8 cellular contexts compared by ENCODE assay signal in genomic region chr17:44308320-44308818, GRCh38. TPM values are rescaled to one million over a fixed set of nuclear protein-coding genes. Genes with fewer than 3 reads are reported as not detected.
DNase-seq lines count a peak whose midpoint lies in the region; ATAC-seq and TF ChIP-seq lines count a peak whose summit lies in the region.

TSS of gene RUNDC3A (plus strand) at chr17:44308601. CDS start at chr17:44308833, 232 bp downstream.

- H3K9me3 Mint-ChIP-seq in progenitor cell of endocrine pancreas (ENCODE audit: low read depth): no peaks in the 10 kb centered on the region

- no peaks in the 10 kb centered on the region for H3K36me3 Mint-ChIP-seq in progenitor cell of endocrine pancreas (ENCODE audit: insufficient read depth)

- intact Hi-C loops in transverse colon (cut with DNase I; ENCODE audit: low total_unique reads): loop anchor here (5.0 kb wide), 1 partner anchor 1691 kb away; no protein-coding TSS in a partner anchor

- H3K36me3 ChIP-seq in right atrium auricular region (no peaks in the 10 kb centered on the region), transverse colon (no peaks in the 10 kb centered on the region)

- H3K27me3 ChIP-seq in right atrium auricular region: no peaks in the 10 kb centered on the region
- peaks cover 60% of the 10 kb centered on the region for H3K27me3 ChIP-seq in transverse colon

- no peak for TF ChIP-seq POLR2A in transverse colon (IDR thresholded peaks at IDR 0.05)

- H3K27ac ChIP-seq in right atrium auricular region (peak within 1 kb of the TSS; percentile 69 to 70), transverse colon (peak within 1 kb of the TSS; percentile 33 to 77 (median 63))

- H3K27ac Mint-ChIP-seq in progenitor cell of endocrine pancreas: no peak within 1 kb of the TSS

- peaks cover 0 to 20% of the 10 kb centered on the region in 2 donors for H3K4me1 ChIP-seq in right atrium auricular region
- peaks cover 6 to 20% (median 14%) of the 10 kb centered on the region in 4 donors for H3K4me1 ChIP-seq in transverse colon

- H3K27me3 Mint-ChIP-seq in progenitor cell of endocrine pancreas: peaks cover 45% of the 10 kb centered on the region

- WGBS in transverse colon (ENCODE audit: low coverage in 1 of 2), 2 donors: 0% methylated on average over 30 of the region's 39 CpGs; no CpG with 5 or more reads in 1 of the 2 donors

- no peak for TF ChIP-seq EP300 in transverse colon (IDR thresholded peaks at IDR 0.05; ENCODE audit: low read depth)

- no peak for ATAC-seq in HG02938 (IDR thresholded peaks at IDR 0.05; ENCODE audit: unreplicated experiment)

- H3K4me3 Mint-ChIP-seq in progenitor cell of endocrine pancreas (ENCODE audit: low read depth): peak within 1 kb of the TSS; percentile 64

- peak in 1 of 2 donors; percentile 23 for TF ChIP-seq CTCF in right atrium auricular region (IDR thresholded peaks at IDR 0.05)
- TF ChIP-seq CTCF in progenitor cell of endocrine pancreas (IDR thresholded peaks at IDR 0.05; ENCODE audit: unreplicated experiment): no peak
- no peak for TF ChIP-seq CTCF in transverse colon (IDR thresholded peaks at IDR 0.05)

- H3K4me1 Mint-ChIP-seq in progenitor cell of endocrine pancreas (ENCODE audit: low read depth): peaks cover 3% of the 10 kb centered on the region

- DNase-seq in NCI-H1436 treated with DMSO at 0.1 percent for 48 hours (lab: John Stamatoyannopoulos, UW) (peak; percentile 60), T-helper 22 cell (ENCODE audit: low read depth) (peak; percentile 70), anterior cingulate cortex (lab: John Stamatoyannopoulos, UW) (peak; percentile 45 to 97 (median 92)), right atrium auricular region (ENCODE audit: low spot score) (peak; percentile 73), progenitor cell of endocrine pancreas (ENCODE audit: low spot score, unreplicated experiment) (peak; percentile 95), transverse colon (peak; percentile 81)

- H3K4me3 ChIP-seq in GM08714 (ENCODE audit: low read length) (peak within 1 kb of the TSS; percentile 14; the same call in 1 of the 2 replicates), right atrium auricular region (peak within 1 kb of the TSS; percentile 45 to 55), transverse colon (peak within 1 kb of the TSS; percentile 7 to 45 (median 21))

- in situ Hi-C loops in transverse colon (cut with MboI; ENCODE audit: low pct_ligation_motif_present in 1 of 4, low pct_unique_long_range_greater_than_20kb in 1 of 4, low sequenced_read_pairs in 3 of 4): no loop called here

- H3K9me3 ChIP-seq in right atrium auricular region (no peaks in the 10 kb centered on the region), transverse colon (no peaks in the 10 kb centered on the region)

RNA-seq across cellular contexts. Expression of gene RUNDC3A, which starts in this region (rescaled TPM):
- total RNA-seq in right atrium auricular region (1 to 10 TPM; 1.7 to 4.5 TPM), progenitor cell of endocrine pancreas (8.4 and 9.3 TPM in 2 replicates), transverse colon (1 to 10 TPM in 2 of 4 donors, under 1 TPM in 1, not detected in 1; 0.48 to 7.6 (median 1.1) TPM)
